ENCODE assay signal across 9 cellular contexts in the genomic region with DNA sequence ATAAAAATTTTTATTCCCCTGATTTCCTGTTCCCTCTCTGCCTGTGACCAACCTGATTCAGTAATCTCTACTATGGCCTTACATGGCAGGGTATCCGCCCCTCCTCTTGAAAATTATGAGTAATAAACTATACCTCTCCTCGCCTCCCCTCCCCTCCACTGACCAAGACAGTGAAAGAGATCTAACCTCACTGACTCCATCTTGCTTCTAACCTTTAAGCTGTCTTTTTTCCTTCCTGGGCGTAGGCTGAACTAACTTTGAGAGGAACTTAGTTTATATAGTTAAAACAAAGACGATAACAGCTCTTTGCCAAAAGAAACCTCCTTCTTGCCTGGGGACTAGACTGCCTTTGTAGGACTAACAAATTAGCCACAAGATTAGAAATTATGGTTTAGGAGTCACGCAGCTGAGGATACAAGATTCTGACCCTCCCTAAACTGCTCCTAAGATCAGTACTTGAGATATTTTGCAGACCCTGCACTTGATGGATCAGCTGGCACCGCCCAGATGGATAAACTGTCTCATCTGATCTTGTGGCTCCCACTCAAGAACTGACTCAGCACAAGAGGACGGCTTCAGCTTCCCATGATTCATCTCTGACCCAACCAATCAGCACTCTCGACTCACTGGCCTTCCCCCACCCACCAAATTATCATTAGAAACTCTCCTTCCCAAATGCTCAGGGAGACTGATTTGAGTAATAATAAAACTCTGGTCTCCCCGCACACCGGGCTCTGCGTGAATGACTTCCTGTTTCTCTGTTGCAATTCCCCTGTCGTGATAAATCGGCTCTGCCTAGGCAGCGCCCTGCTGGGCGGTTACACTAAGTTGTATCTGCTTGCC.
DNase-seq lines count a peak whose midpoint lies in the region; ATAC-seq and TF ChIP-seq lines count a peak whose summit lies in the region.
"Had no signal": no experiment of that assay in that cellular context is flagged by ENCODE, and none has a peak within 500 bp of the region (broad histone marks: within the 10 kb centered on the region; RNA-seq: fewer than 3 reads in every experiment).

No MANE protein-coding gene starts in this region.

- ATAC-seq in GM18870 (IDR thresholded peaks at IDR 0.05; ENCODE audit: unreplicated experiment), result no peak

- no peak for TF ChIP-seq POLR2A in Peyer's patch (IDR thresholded peaks at IDR 0.05)

- H3K27me3 Mint-ChIP-seq in activated CD4-positive, alpha-beta memory T cell treated with anti-CD3 and anti-CD28 coated beads for 36 hours, result no peaks in the 10 kb centered on the region
- H3K27me3 Mint-ChIP-seq in activated CD4-positive, alpha-beta memory T cell treated with anti-CD3 and anti-CD28 coated beads, Interleukin-2, amount 10 ng/mL, durations not matched to agents 7 days and 5 days, result no peaks in the 10 kb centered on the region
- H3K27me3 Mint-ChIP-seq: activated naive CD4-positive, alpha-beta T cell treated with anti-CD3 and anti-CD28 coated beads, Interleukin-2, amount 50 U/mL, for 24 hours had no signal

- H3K9ac ChIP-seq in subcutaneous abdominal adipose tissue (ENCODE audit: low read length in 5 of 5), result no peak overlapping the region

- H3K36me3 Mint-ChIP-seq in activated CD4-positive, alpha-beta memory T cell treated with anti-CD3 and anti-CD28 coated beads for 36 hours, result no peaks in the 10 kb centered on the region
- no peaks in the 10 kb centered on the region for H3K36me3 Mint-ChIP-seq in activated CD4-positive, alpha-beta memory T cell treated with anti-CD3 and anti-CD28 coated beads, Interleukin-2, amount 10 ng/mL, durations not matched to agents 7 days and 5 days (ENCODE audit: low read depth)
- H3K36me3 Mint-ChIP-seq: activated naive CD4-positive, alpha-beta T cell treated with anti-CD3 and anti-CD28 coated beads, Interleukin-2, amount 50 U/mL, for 24 hours had no signal

- H3K36me3 ChIP-seq in Peyer's patch (no peaks in the 10 kb centered on the region), subcutaneous abdominal adipose tissue (ENCODE audit: control insufficient read depth in 5 of 5, insufficient read depth in 5 of 5, low read length in 5 of 5) (no peaks in the 10 kb centered on the region)

- TF ChIP-seq CTCF in Peyer's patch (IDR thresholded peaks at IDR 0.05), result no peak
- no peak for TF ChIP-seq CTCF in foreskin fibroblast (IDR thresholded peaks at IDR 0.05; ENCODE audit: low read depth, low read length)

- no peak overlapping the region for H3K27ac Mint-ChIP-seq in activated CD4-positive, alpha-beta memory T cell treated with anti-CD3 and anti-CD28 coated beads for 36 hours
- H3K27ac Mint-ChIP-seq in activated CD4-positive, alpha-beta memory T cell treated with anti-CD3 and anti-CD28 coated beads, Interleukin-2, amount 10 ng/mL, durations not matched to agents 7 days and 5 days, result no peak overlapping the region
- H3K27ac Mint-ChIP-seq: activated naive CD4-positive, alpha-beta T cell treated with anti-CD3 and anti-CD28 coated beads, Interleukin-2, amount 50 U/mL, for 24 hours had no signal

- peaks cover 6% of the 10 kb centered on the region for H3K4me1 Mint-ChIP-seq in activated CD4-positive, alpha-beta memory T cell treated with anti-CD3 and anti-CD28 coated beads for 36 hours (ENCODE audit: low read depth)
- H3K4me1 Mint-ChIP-seq in activated CD4-positive, alpha-beta memory T cell treated with anti-CD3 and anti-CD28 coated beads, Interleukin-2, amount 10 ng/mL, durations not matched to agents 7 days and 5 days, result peaks cover 8% of the 10 kb centered on the region
- H3K4me1 Mint-ChIP-seq: activated naive CD4-positive, alpha-beta T cell treated with anti-CD3 and anti-CD28 coated beads, Interleukin-2, amount 50 U/mL, for 24 hours had no signal

- H3K27me3 ChIP-seq in Peyer's patch (no peaks in the 10 kb centered on the region), subcutaneous abdominal adipose tissue (ENCODE audit: control insufficient read depth in 5 of 5, insufficient read depth in 4 of 5, low read length in 5 of 5) (peaks cover 0 to 12% (median 4%) of the 10 kb centered on the region in 5 donors)

- H3K4me3 ChIP-seq in Peyer's patch (no peak overlapping the region), foreskin fibroblast (ENCODE audit: low read depth in 1 of 2, low read length in 2 of 2) (no peak overlapping the region), subcutaneous abdominal adipose tissue (ENCODE audit: low read depth in 1 of 5, low read length in 5 of 5) (peak overlapping the region in 3 of 5 donors; percentile 9 to 37 (median 23))

- intact Hi-C loops in activated CD4-positive, alpha-beta memory T cell treated with anti-CD3 and anti-CD28 coated beads for 36 hours (cut with micrococcal nuclease), result no loop called here

- H3K4me1 ChIP-seq in Peyer's patch, result no peaks in the 10 kb centered on the region
- peaks cover 0 to 24% (median 14%) of the 10 kb centered on the region in 5 donors for H3K4me1 ChIP-seq in subcutaneous abdominal adipose tissue (ENCODE audit: control insufficient read depth in 5 of 5, insufficient read depth in 5 of 5, low read length in 5 of 5)

- no peaks in the 10 kb centered on the region for H3K9me3 ChIP-seq in Peyer's patch
- H3K9me3 ChIP-seq in subcutaneous abdominal adipose tissue (ENCODE audit: control insufficient read depth in 5 of 5, low read length in 5 of 5), result peaks cover 0 to 8% (median 0%) of the 10 kb centered on the region in 5 donors

- POLR2A ChIA-PET in activated CD4-positive, alpha-beta memory T cell treated with anti-CD3 and anti-CD28 coated beads for 36 hours (lab: Charles Lee), result no interaction called here
- POLR2A ChIA-PET in activated CD4-positive, alpha-beta memory T cell treated with anti-CD3 and anti-CD28 coated beads, Interleukin-2, amount 10 ng/mL, durations not matched to agents 7 days and 5 days (lab: Charles Lee), result no interaction called here

- DNase-seq in activated CD4-positive, alpha-beta memory T cell treated with anti-CD3 and anti-CD28 coated beads for 36 hours, result peak; percentile 39
- no peak for DNase-seq in activated CD4-positive, alpha-beta memory T cell treated with anti-CD3 and anti-CD28 coated beads, Interleukin-2, amount 10 ng/mL, durations not matched to agents 7 days and 5 days
- DNase-seq in Peyer's patch (no peak), foreskin fibroblast (peak; percentile 33 to 58), NCI-H2196 (lab: John Stamatoyannopoulos, UW; ENCODE audit: unreplicated experiment) (no peak), medulla oblongata (ENCODE audit: extremely low spot score) (no peak)

- H3K4me3 Mint-ChIP-seq in activated CD4-positive, alpha-beta memory T cell treated with anti-CD3 and anti-CD28 coated beads for 36 hours, result no peak overlapping the region
- no peak overlapping the region for H3K4me3 Mint-ChIP-seq in activated CD4-positive, alpha-beta memory T cell treated with anti-CD3 and anti-CD28 coated beads, Interleukin-2, amount 10 ng/mL, durations not matched to agents 7 days and 5 days
- H3K4me3 Mint-ChIP-seq: activated naive CD4-positive, alpha-beta T cell treated with anti-CD3 and anti-CD28 coated beads, Interleukin-2, amount 50 U/mL, for 24 hours had no signal

- peaks cover 5% of the 10 kb centered on the region for H3K9me3 Mint-ChIP-seq in activated CD4-positive, alpha-beta memory T cell treated with anti-CD3 and anti-CD28 coated beads for 36 hours
- H3K9me3 Mint-ChIP-seq in activated CD4-positive, alpha-beta memory T cell treated with anti-CD3 and anti-CD28 coated beads, Interleukin-2, amount 10 ng/mL, durations not matched to agents 7 days and 5 days, result peaks cover 7% of the 10 kb centered on the region
- H3K9me3 Mint-ChIP-seq: activated naive CD4-positive, alpha-beta T cell treated with anti-CD3 and anti-CD28 coated beads, Interleukin-2, amount 50 U/mL, for 24 hours had no signal

- CTCF ChIA-PET in activated CD4-positive, alpha-beta memory T cell treated with anti-CD3 and anti-CD28 coated beads for 36 hours (lab: Charles Lee), result no interaction called here
- CTCF ChIA-PET in activated CD4-positive, alpha-beta memory T cell treated with anti-CD3 and anti-CD28 coated beads, Interleukin-2, amount 10 ng/mL, durations not matched to agents 7 days and 5 days (lab: Charles Lee), result no interaction called here

- H3K27ac ChIP-seq in Peyer's patch (peak overlapping the region in 3 of 4 donors; percentile 8 to 49 (median 29)), subcutaneous abdominal adipose tissue (ENCODE audit: low read depth, low read length) (peak overlapping the region; percentile 58)

Comparison
In these comparisons a context has a peak if more than half of its experiments do, and no peak if none do; other contexts are left out.
1. DNase-seq: peak in activated CD4-positive, alpha-beta memory T cell treated with anti-CD3 and anti-CD28 coated beads for 36 hours (single experiment) and foreskin fibroblast (2 of 2); none in activated CD4-positive, alpha-beta memory T cell treated with anti-CD3 and anti-CD28 coated beads, Interleukin-2, amount 10 ng/mL, durations not matched to agents 7 days and 5 days (single experiment), Peyer's patch (0 of 3), NCI-H2196 (single experiment) and medulla oblongata (single experiment).
2. H3K4me3 ChIP-seq: peak in subcutaneous abdominal adipose tissue (3 of 5); none in Peyer's patch (0 of 4) and foreskin fibroblast (0 of 2).